Comparison of ENCODE assay signal across 23 cellular contexts in the genomic region with DNA sequence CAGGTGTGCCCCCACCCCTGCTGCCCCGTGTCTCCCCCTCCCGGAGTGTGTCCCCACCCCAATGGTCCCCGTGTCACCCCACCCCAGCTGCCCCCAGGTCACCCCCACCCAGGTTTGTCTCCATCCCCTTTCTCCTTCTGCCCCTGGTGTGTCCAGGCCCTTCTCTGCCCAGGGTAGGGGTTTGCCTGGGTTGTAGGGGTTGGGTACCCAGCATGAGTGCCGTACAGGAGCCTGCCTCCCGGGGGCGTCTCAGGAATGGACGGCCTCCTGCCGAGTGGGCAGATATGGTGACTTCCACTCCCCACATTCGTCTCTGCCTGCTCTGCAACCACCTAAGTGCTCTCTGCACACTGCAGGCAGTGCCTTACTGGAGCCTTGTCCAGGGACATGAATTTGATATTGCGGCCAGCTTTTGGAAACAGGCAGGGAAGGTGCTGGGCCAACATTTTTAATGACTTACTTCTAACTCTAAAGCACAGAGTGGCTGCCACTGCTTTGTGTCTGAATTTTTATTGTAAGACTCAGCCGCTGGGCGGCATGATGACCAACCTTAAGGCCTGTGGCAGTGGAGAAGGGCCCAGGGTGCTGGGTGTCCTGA. TPM values are rescaled to one million over a fixed set of nuclear protein-coding genes. Genes with fewer than 3 reads are reported as not detected.
A peak's percentile ranks its signal among the peaks of the same experiment; 100 is the strongest.
DNase-seq lines count a peak whose midpoint lies in the region; ATAC-seq, FAIRE-seq and TF ChIP-seq lines count a peak whose summit lies in the region.
"Had no signal": no experiment of that assay in that cellular context is flagged by ENCODE, and none has a peak within 500 bp of the region (broad histone marks: within the 10 kb centered on the region; RNA-seq: fewer than 3 reads in every experiment).

No MANE protein-coding gene starts in this region.

- no peak for TF ChIP-seq POLR2A in H1 (IDR thresholded peaks at IDR 0.05; ENCODE audit: control extremely low read depth in 1 of 2, low read depth in 2 of 2, low read length in 2 of 2)

- no peak overlapping the region for H2BK12ac ChIP-seq in H1 (ENCODE audit: low read depth, low read length)

- H3K4me2 ChIP-seq in H1 (ENCODE audit: insufficient read depth in 1 of 2, low read depth in 2 of 2, low read length in 2 of 2) (no peak overlapping the region), osteoblast (ENCODE audit: insufficient read depth, low read length) (no peak overlapping the region), hepatocyte (no peak overlapping the region)

- H3K9ac ChIP-seq in H1 (replicated peaks in 1 of 4; ENCODE audit: extremely low read depth in 1 of 4, low read depth in 3 of 4, low read length in 3 of 4) = no peak overlapping the region

- no peak overlapping the region for H3K56ac ChIP-seq in H1 (replicated peaks; ENCODE audit: insufficient read length, low read depth, low read length)

- H3K79me2 ChIP-seq in H1 (ENCODE audit: control insufficient read depth in 1 of 2, insufficient read depth in 2 of 2, low read length in 2 of 2) (no peaks in the 10 kb centered on the region), osteoblast (ENCODE audit: insufficient read depth, low read length) (no peaks in the 10 kb centered on the region), hepatocyte (no peaks in the 10 kb centered on the region)

- H3K9me2 ChIP-seq in hepatocyte (replicated peaks; ENCODE audit: insufficient read depth) = no peaks in the 10 kb centered on the region

- H4K20me1 ChIP-seq in H1 (replicated peaks in 1 of 2; ENCODE audit: control insufficient read depth in 1 of 2, insufficient read depth in 2 of 2, low read length in 2 of 2) = peaks cover 3 to 4% of the 10 kb centered on the region in 2 experiments
- H4K20me1 ChIP-seq in osteoblast (ENCODE audit: insufficient read depth, low read length) = peaks cover 18% of the 10 kb centered on the region
- H4K20me1 ChIP-seq in hepatocyte (ENCODE audit: insufficient read depth, poor library complexity, severe bottlenecking) = no peaks in the 10 kb centered on the region

- H3K36me3 ChIP-seq in H7 (replicated peaks; ENCODE audit: control insufficient read depth, insufficient read depth, low read length) = no peaks in the 10 kb centered on the region
- no peaks in the 10 kb centered on the region for H3K36me3 ChIP-seq in H1 (ENCODE audit: control insufficient read depth in 2 of 4, insufficient read depth in 4 of 4, low read length in 3 of 4)
- no peaks in the 10 kb centered on the region for H3K36me3 ChIP-seq in osteoblast (ENCODE audit: insufficient read depth, low read length)
- H3K36me3 ChIP-seq in hepatocyte (replicated peaks; ENCODE audit: insufficient read depth, low read depth) = no peaks in the 10 kb centered on the region

- no peak for TF ChIP-seq CTCF in H1 (IDR thresholded peaks at IDR 0.05; ENCODE audit: control extremely low read depth in 1 of 3, insufficient read depth in 1 of 3, low read depth in 1 of 3, low read length in 3 of 3)
- TF ChIP-seq CTCF in osteoblast (IDR thresholded peaks at IDR 0.05; ENCODE audit: extremely low read depth, low read depth, low read length) = no peak
- TF ChIP-seq CTCF in hepatocyte (IDR thresholded peaks at IDR 0.05; ENCODE audit: poor library complexity) = no peak

- FAIRE-seq in H1 (lab: Jason Lieb, UNC) = no peak
- FAIRE-seq: GM12892, GM18507, RCC 7860 had no signal

- H4K8ac ChIP-seq in H1 (ENCODE audit: extremely low read depth, insufficient read depth, low read length) = peak overlapping the region; percentile 25; the same call in 1 of the 2 replicates

- no peak overlapping the region for H2BK5ac ChIP-seq in H1 (ENCODE audit: low read depth, low read length)

- no peak overlapping the region for H2AK5ac ChIP-seq in H1 (ENCODE audit: low read depth, low read length)

- no peaks in the 10 kb centered on the region for H3K4me1 ChIP-seq in H1 (replicated peaks in 1 of 4; ENCODE audit: control insufficient read depth in 3 of 4, insufficient read depth in 4 of 4, low read length in 3 of 4)
- no peaks in the 10 kb centered on the region for H3K4me1 ChIP-seq in osteoblast (ENCODE audit: insufficient read depth, low read length)
- H3K4me1 ChIP-seq in hepatocyte (ENCODE audit: insufficient read depth) = no peaks in the 10 kb centered on the region

- no peaks in the 10 kb centered on the region for H3K23me2 ChIP-seq in H1 (ENCODE audit: low read depth, low read length)

- DNase-seq in 8988T (peak; percentile 48), H7 (peak; percentile 63), H1 (ENCODE audit: low read depth in 1 of 2, low spot score in 2 of 2) (no peak), osteoblast (ENCODE audit: insufficient read length, low spot score, missing footprints) (peak; percentile 70), hepatocyte (ENCODE audit: low spot score) (no peak), NCI-H446 (lab: John Stamatoyannopoulos, UW) (no peak)
- DNase-seq: ACHN; DMS79; H9; NCI-H1092 treated with DMSO at 0.1 percent for 48 hours; NCI-H146; NCI-H2081; NCI-H2171 treated with DMSO at 0.1 percent for 48 hours; NCI-H510A; NCI-H748 treated with DMSO at 0.1 percent for 48 hours; NK-92 treated with Interleukin-12 subunit alpha and Interleukin-12 subunit beta, amount 100 ng/mL, for 24 hours; SHP77 treated with DMSO at 0.1 percent for 48 hours had no signal

- no peak overlapping the region for H2BK20ac ChIP-seq in H1 (ENCODE audit: low read length)

- H3K79me1 ChIP-seq in H1 (ENCODE audit: low read depth, low read length) = no peaks in the 10 kb centered on the region

- H3K4ac ChIP-seq in H1 (replicated peaks; ENCODE audit: insufficient read length, low read depth, low read length) = no peak overlapping the region

- H3K9me3 ChIP-seq in H1 (ENCODE audit: insufficient read depth in 2 of 2, low read depth in 1 of 2, low read length in 1 of 2) (no peaks in the 10 kb centered on the region), osteoblast (ENCODE audit: low read depth, low read length) (no peaks in the 10 kb centered on the region), hepatocyte (ENCODE audit: low read depth) (no peaks in the 10 kb centered on the region)

- TF ChIP-seq EP300 in H1 (IDR thresholded peaks at IDR 0.05; ENCODE audit: borderline replicate concordance in 1 of 2, low read depth in 2 of 2, low read length in 2 of 2) = no peak

- no peak for TF ChIP-seq RAD21 in H1 (IDR thresholded peaks at IDR 0.05 in 1 of 2, conservative IDR thresholded peaks at IDR 0.05 in 1 of 2; ENCODE audit: low read depth in 2 of 2, low read length in 2 of 2)

- H3K27ac ChIP-seq in H1 (ENCODE audit: low read depth, low read length) = no peak overlapping the region
- no peak overlapping the region for H3K27ac ChIP-seq in osteoblast (ENCODE audit: low read depth, low read length)
- no peak overlapping the region for H3K27ac ChIP-seq in hepatocyte
- H3K27ac ChIP-seq: C4-2B had no signal

- H2BK15ac ChIP-seq in H1 (ENCODE audit: low read length) = no peak overlapping the region

- no peak overlapping the region for H3K23ac ChIP-seq in H1 (ENCODE audit: insufficient read length)

- H4K5ac ChIP-seq in H1 (ENCODE audit: insufficient read length, low read depth, low read length) = no peak overlapping the region

- POLR2A ChIA-PET in H1 (lab: Charles Lee; ENCODE audit: partially characterized antibody) = no interaction called here

- no peak overlapping the region for H3K18ac ChIP-seq in H1 (ENCODE audit: extremely low read depth, low read length)

- H3K27me3 ChIP-seq in H7 (ENCODE audit: control insufficient read depth, insufficient read depth, low read length) (no peaks in the 10 kb centered on the region), H1 (replicated peaks in 1 of 4; ENCODE audit: control insufficient read depth in 3 of 4, extremely low read depth in 1 of 4, insufficient read depth in 3 of 4, low read length in 3 of 4) (no peaks in the 10 kb centered on the region), osteoblast (ENCODE audit: insufficient read depth, low read length) (peaks cover 3% of the 10 kb centered on the region), hepatocyte (no peaks in the 10 kb centered on the region)

- no peak overlapping the region for H3K4me3 ChIP-seq in H7 (ENCODE audit: insufficient read depth, low read depth, low read length)
- no peak overlapping the region for H3K4me3 ChIP-seq in H1 (ENCODE audit: extremely low read depth in 1 of 4, insufficient read depth in 2 of 4, low read depth in 3 of 4, low read length in 4 of 4)
- no peak overlapping the region for H3K4me3 ChIP-seq in osteoblast (ENCODE audit: insufficient read depth, low read length)
- H3K4me3 ChIP-seq in hepatocyte = no peak overlapping the region

- 91% methylated on average over 9 of the region's 12 CpGs; no CpG with 5 or more reads in 1 of the 2 experiments for WGBS in H1 (ENCODE audit: extremely low coverage in 1 of 2, insufficient coverage in 1 of 2, insufficient read length in 1 of 2, insufficient replicate concordance in 2 of 2, low coverage in 1 of 2, low lambda C conversion rate in 2 of 2, missing lambda C conversion rate in 1 of 2), 2 experiments
- WGBS in hepatocyte (ENCODE audit: low lambda C conversion rate, missing lambda C conversion rate) = 91% methylated on average over 11 of the region's 12 CpGs

- H4K91ac ChIP-seq in H1 (replicated peaks; ENCODE audit: insufficient read length, low read length) = no peak overlapping the region

- no peak for ATAC-seq in HG03521 (IDR thresholded peaks at IDR 0.05; ENCODE audit: unreplicated experiment)
- no peak for ATAC-seq in GM18873 (IDR thresholded peaks at IDR 0.05; ENCODE audit: low FRiP score, unreplicated experiment)

- no peak overlapping the region for H3K14ac ChIP-seq in H1 (ENCODE audit: insufficient read length)

- no peak overlapping the region for H2BK120ac ChIP-seq in H1 (replicated peaks; ENCODE audit: low read depth, low read length)

- CTCF ChIA-PET in H1 (lab: Charles Lee; ENCODE audit: partially characterized antibody) = interaction anchor here (1.1 to 1.2 kb wide), 2 partner anchors 12 to 82 kb away, joined by 3 read pairs; no protein-coding TSS in a partner anchor

- H2AFZ ChIP-seq in H1 (ENCODE audit: low read length) = no peak overlapping the region
- no peak overlapping the region for H2AFZ ChIP-seq in osteoblast (ENCODE audit: low read length)
- H2AFZ ChIP-seq in hepatocyte = no peak overlapping the region

RNA-seq across cellular contexts. Expression of gene LRRC14B, which starts 6.7 kb away (rescaled TPM):
- 0.44 TPM in 1 of 2 replicates, not detected in the other for total RNA-seq in H7 (2014; rRNA removed; shearing (Covaris generic))
- not detected in 2 replicates for total RNA-seq in H1 (2021; fragmentation: NEBNext Ultra II Directional; extraction: Animal tissue kit (Norgen Biotek cat#: 25700))
- polyA plus RNA-seq in H1 (2011; rRNA removed) (not detected in 2 replicates), hepatocyte (0.18 TPM in 1 of 2 replicates, not detected in the other)
- polyA plus RNA-seq in H1 (2011; cell fraction: cytosol; rRNA removed) = not detected
- polyA plus RNA-seq in H1 (2011; cell fraction: nucleus; rRNA removed) = not detected
- polyA plus RNA-seq in H1 (2012, experiment 1 of 2) = not detected in 4 replicates
- not detected for polyA plus RNA-seq in H1 (2012, experiment 2 of 2)
- polyA plus RNA-seq in H1 (2013, experiment 1 of 2) = not detected
- not detected for polyA plus RNA-seq in H1 (2013, experiment 2 of 2)
- polyA minus RNA-seq in H1 (2011; rRNA and poly(A)+ RNA removed) = not detected in 2 replicates
- not detected for polyA minus RNA-seq in H1 (2011; cell fraction: cytosol; rRNA and poly(A)+ RNA removed)
- not detected for polyA minus RNA-seq in H1 (2011; cell fraction: nucleus; rRNA and poly(A)+ RNA removed)
- total RNA-seq in osteoblast (under 0.01 TPM in 1 of 2 replicates, not detected in the other), hepatocyte (not detected in 2 replicates)
- total RNA-seq: H9 had no signal

RNA-seq across cellular contexts. Expression of gene CCDC127, which starts 20.0 kb away (rescaled TPM):
- total RNA-seq in H7 (2014; rRNA removed; shearing (Covaris generic)) = 3.3 and 4.4 TPM in 2 replicates
- total RNA-seq in H1 (2021; fragmentation: NEBNext Ultra II Directional; extraction: Animal tissue kit (Norgen Biotek cat#: 25700)) = 7.2 and 8.0 TPM in 2 replicates
- 2.9 and 3.4 TPM in 2 replicates for polyA plus RNA-seq in H1 (2011; rRNA removed)
- polyA plus RNA-seq in H1 (2011; cell fraction: cytosol; rRNA removed) = 3.9 TPM
- polyA plus RNA-seq in H1 (2011; cell fraction: nucleus; rRNA removed) = 4.5 TPM
- 4.7 to 6.8 TPM (median 5.7 TPM) in 4 replicates for polyA plus RNA-seq in H1 (2012, experiment 1 of 2)
- polyA plus RNA-seq in H1 (2012, experiment 2 of 2) = 1.6 TPM
- polyA plus RNA-seq in H1 (2013, experiment 1 of 2) = 4.8 TPM
- 5.6 TPM for polyA plus RNA-seq in H1 (2013, experiment 2 of 2)
- polyA minus RNA-seq in H1 (2011; rRNA and poly(A)+ RNA removed) = 3.1 and 3.8 TPM in 2 replicates
- 3.6 TPM for polyA minus RNA-seq in H1 (2011; cell fraction: cytosol; rRNA and poly(A)+ RNA removed)
- 6.9 TPM for polyA minus RNA-seq in H1 (2011; cell fraction: nucleus; rRNA and poly(A)+ RNA removed)
- 4.3 and 6.2 TPM in 2 replicates for total RNA-seq in osteoblast
- 4.6 and 4.8 TPM in 2 replicates for total RNA-seq in hepatocyte
- 11.4 and 13.7 TPM in 2 replicates for polyA plus RNA-seq in hepatocyte

RNA-seq across cellular contexts. Expression of gene SDHA, which starts 20.1 kb away (rescaled TPM):
- 93.4 and 112 TPM in 2 replicates for total RNA-seq in H7 (2014; rRNA removed; shearing (Covaris generic))
- 86.1 and 87.3 TPM in 2 replicates for total RNA-seq in H1 (2021; fragmentation: NEBNext Ultra II Directional; extraction: Animal tissue kit (Norgen Biotek cat#: 25700))
- polyA plus RNA-seq in H1 (2011; rRNA removed) = 59.7 and 80.6 TPM in 2 replicates
- 67.8 TPM for polyA plus RNA-seq in H1 (2011; cell fraction: cytosol; rRNA removed)
- polyA plus RNA-seq in H1 (2011; cell fraction: nucleus; rRNA removed) = 130 TPM
- 86.7 to 111 TPM (median 100 TPM) in 4 replicates for polyA plus RNA-seq in H1 (2012, experiment 1 of 2)
- polyA plus RNA-seq in H1 (2012, experiment 2 of 2) = 40.5 TPM
- 113 TPM for polyA plus RNA-seq in H1 (2013, experiment 1 of 2)
- 113 TPM for polyA plus RNA-seq in H1 (2013, experiment 2 of 2)
- polyA minus RNA-seq in H1 (2011; rRNA and poly(A)+ RNA removed) = 125 and 144 TPM in 2 replicates
- 67.0 TPM for polyA minus RNA-seq in H1 (2011; cell fraction: cytosol; rRNA and poly(A)+ RNA removed)
- polyA minus RNA-seq in H1 (2011; cell fraction: nucleus; rRNA and poly(A)+ RNA removed) = 99.3 TPM
- total RNA-seq in osteoblast = 83.6 and 84.6 TPM in 2 replicates
- total RNA-seq in hepatocyte = 91.2 and 102 TPM in 2 replicates
- 140 and 159 TPM in 2 replicates for polyA plus RNA-seq in hepatocyte

Comparison
In these comparisons a context has a peak if more than half of its experiments do, and no peak if none do; other contexts are left out.
1. DNase-seq: peak in 8988T (single experiment), H7 (single experiment) and osteoblast (single experiment); none in H1 (0 of 2), hepatocyte (single experiment) and NCI-H446 (0 of 2).